In genomic region chr10:91146146-91146545, GRCh38 we compare ENCODE assay signal across 29 cellular contexts.
"Had no signal": no experiment of that assay in that cellular context is flagged by ENCODE, and none has a peak within 500 bp of the region (broad histone marks: within the 10 kb centered on the region; RNA-seq: fewer than 3 reads in every experiment).

No MANE protein-coding gene starts in this region.

- ATAC-seq: esophagus mucosa; gastrocnemius medialis; left cardiac atrium; left lung; mucosa of descending colon; natural killer cell treated with Interleukin-12 subunit alpha and Interleukin-12 subunit beta and Interleukin-15 and Interleukin-18, amount 100 ng/mL, for 72 hours; pancreas; sciatic nerve; stimulated activated memory B cell treated with anti-CD40 and anti-IgM and Interleukin-4, amounts not matched to agents 10 μg/mL and 1 μg/mL and 100 μg/mL, for 72 hours; stimulated activated naive CD8-positive, alpha-beta T cell treated with anti-CD3 and anti-CD28 coated beads, Interleukin-15, Interleukin-2, amounts not matched to agents 100 U/mL and 50 U/mL, for 24 hours had no signal

- H3K9me3 Mint-ChIP-seq: dendritic cell treated with granulocyte-macrophage colony-stimulating factor and Interleukin-4, amounts not matched to agents 40 ng/mL and 50 ng/mL, for 4 days; endodermal cell; naive B cell; natural killer cell treated with Interleukin-12 subunit alpha and Interleukin-12 subunit beta and Interleukin-15 and Interleukin-18, amount 100 ng/mL, for 72 hours; stimulated activated memory B cell treated with anti-CD40 and anti-IgM and Interleukin-4, amounts not matched to agents 10 μg/mL and 1 μg/mL and 100 μg/mL, for 72 hours; type B pancreatic cell had no signal

- H3K27me3 ChIP-seq: colonic mucosa, gastrocnemius medialis, left lung, neutrophil, right atrium auricular region, testis, tibial artery had no signal

- H3K36me3 Mint-ChIP-seq: mesothelial cell of epicardium; naive B cell; natural killer cell treated with Interleukin-12 subunit alpha and Interleukin-12 subunit beta and Interleukin-15 and Interleukin-18, amount 100 ng/mL, for 72 hours; type B pancreatic cell had no signal

- H3K27me3 Mint-ChIP-seq: stimulated activated memory B cell treated with anti-CD40 and anti-IgM and Interleukin-4, amounts not matched to agents 10 μg/mL and 1 μg/mL and 100 μg/mL, for 72 hours had no signal

- H3K36me3 ChIP-seq: colonic mucosa, gastrocnemius medialis, left lung, neutrophil, pancreas, prostate gland, right atrium auricular region, tibial artery had no signal

- H3K4me1 Mint-ChIP-seq: mesothelial cell of epicardium; naive B cell; neural crest cell; stimulated activated memory B cell treated with anti-CD40 and anti-IgM and Interleukin-4, amounts not matched to agents 10 μg/mL and 1 μg/mL and 100 μg/mL, for 72 hours had no signal

- H3K4me1 ChIP-seq: colonic mucosa, gastrocnemius medialis, left lung, pancreas, prostate gland, right atrium auricular region, testis, tibial artery had no signal

- H3K9me3 ChIP-seq: colonic mucosa, gastrocnemius medialis, left lung, mucosa of descending colon, neutrophil, pancreas, prostate gland, right atrium auricular region, testis, tibial artery had no signal

- DNase-seq: colonic mucosa; effector CD8-positive, alpha-beta T cell; endodermal cell; gastrocnemius medialis; head of caudate nucleus; left cardiac atrium; left lung; mesenchymal stem cell; mucosa of descending colon; naive B cell; pancreas; stimulated activated CD4-positive, alpha-beta T cell treated with anti-CD3 and anti-CD28 coated beads, Interleukin-2, amount 100 ng/mL, for 24 hours; stimulated activated CD4-positive, alpha-beta T cell treated with anti-CD3 and anti-CD28 coated beads, Interleukin-4, amount 100 ng/mL, for 24 hours; stimulated activated naive CD8-positive, alpha-beta T cell treated with anti-CD3 and anti-CD28 coated beads, Interleukin-15, Interleukin-2, amounts not matched to agents 100 U/mL and 50 U/mL, for 24 hours; substantia nigra; testis; tibial artery had no signal

- H3K4me3 ChIP-seq: colonic mucosa, gastrocnemius medialis, left lung, mucosa of descending colon, pancreas, prostate gland, right atrium auricular region, testis, tibial artery had no signal

- H3K27ac ChIP-seq: colonic mucosa, epithelial cell of prostate, gastrocnemius medialis, left lung, neutrophil, pancreas, prostate gland, right atrium auricular region, testis, tibial artery had no signal

- H3K4me3 Mint-ChIP-seq: dendritic cell treated with granulocyte-macrophage colony-stimulating factor and Interleukin-4, amounts not matched to agents 40 ng/mL and 50 ng/mL, for 4 days; endodermal cell; mesothelial cell of epicardium; naive B cell; natural killer cell treated with Interleukin-12 subunit alpha and Interleukin-12 subunit beta and Interleukin-15 and Interleukin-18, amount 100 ng/mL, for 72 hours; neural crest cell; stimulated activated memory B cell treated with anti-CD40 and anti-IgM and Interleukin-4, amounts not matched to agents 10 μg/mL and 1 μg/mL and 100 μg/mL, for 72 hours; type B pancreatic cell had no signal

- H3K27ac Mint-ChIP-seq: dendritic cell treated with granulocyte-macrophage colony-stimulating factor and Interleukin-4, amounts not matched to agents 40 ng/mL and 50 ng/mL, for 4 days; endodermal cell; mesothelial cell of epicardium; natural killer cell treated with Interleukin-12 subunit alpha and Interleukin-12 subunit beta and Interleukin-15 and Interleukin-18, amount 100 ng/mL, for 72 hours; stimulated activated memory B cell treated with anti-CD40 and anti-IgM and Interleukin-4, amounts not matched to agents 10 μg/mL and 1 μg/mL and 100 μg/mL, for 72 hours; type B pancreatic cell had no signal
